2 cellular contexts compared by ENCODE assay signal in the genomic region with DNA sequence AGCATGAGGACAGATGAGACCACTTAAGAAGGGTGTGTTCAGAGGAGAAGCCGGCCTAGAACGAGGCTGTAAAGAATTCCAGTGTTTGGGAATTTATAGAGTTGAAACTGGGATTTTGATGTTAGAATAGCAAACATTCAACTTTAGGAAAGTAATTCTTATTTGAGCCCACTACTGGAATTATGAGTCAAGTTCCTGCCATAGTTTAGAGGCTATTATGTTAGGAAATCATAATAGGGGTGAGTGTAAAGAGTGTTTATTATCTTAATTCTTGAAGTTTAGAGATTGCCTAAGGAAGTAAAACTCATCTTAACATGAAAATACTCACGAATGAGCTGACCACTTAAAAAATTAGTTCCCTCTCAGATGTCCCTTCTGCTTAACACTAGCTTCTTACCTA.
TF ChIP-seq lines count a peak whose summit lies in the region.

No MANE protein-coding gene starts in this region.

TF ChIP-seq in IMR-90, 13 proteins besides CTCF, POLR2A, EP300 and RAD21:
- no peak for TF ChIP-seq CHD1 (IDR thresholded peaks at IDR 0.05; ENCODE audit: low read depth, low read length)
- no peak for TF ChIP-seq RFX5 (IDR thresholded peaks at IDR 0.05; ENCODE audit: low read depth, low read length)
- no peak for TF ChIP-seq USF2 (IDR thresholded peaks at IDR 0.05; ENCODE audit: low read depth, low read length)
- TF ChIP-seq CEBPB (IDR thresholded peaks at IDR 0.05; ENCODE audit: low read depth, low read length): peak; percentile 75
- TF ChIP-seq MAZ (IDR thresholded peaks at IDR 0.05; ENCODE audit: borderline replicate concordance, low read depth, low read length): no peak
- no peak for TF ChIP-seq NFE2L2 (IDR thresholded peaks at IDR 0.05; ENCODE audit: low read depth, low read length)
- TF ChIP-seq BHLHE40 (IDR thresholded peaks at IDR 0.05; ENCODE audit: low read depth, low read length): no peak
- TF ChIP-seq MXI1 (IDR thresholded peaks at IDR 0.05; ENCODE audit: borderline replicate concordance, low read depth, low read length): no peak
- no peak for TF ChIP-seq RCOR1 (IDR thresholded peaks at IDR 0.05; ENCODE audit: insufficient replicate concordance, low read length)
- no peak for TF ChIP-seq MAFK (IDR thresholded peaks at IDR 0.05; ENCODE audit: low read depth, low read length)
- TF ChIP-seq, protein P1, sequence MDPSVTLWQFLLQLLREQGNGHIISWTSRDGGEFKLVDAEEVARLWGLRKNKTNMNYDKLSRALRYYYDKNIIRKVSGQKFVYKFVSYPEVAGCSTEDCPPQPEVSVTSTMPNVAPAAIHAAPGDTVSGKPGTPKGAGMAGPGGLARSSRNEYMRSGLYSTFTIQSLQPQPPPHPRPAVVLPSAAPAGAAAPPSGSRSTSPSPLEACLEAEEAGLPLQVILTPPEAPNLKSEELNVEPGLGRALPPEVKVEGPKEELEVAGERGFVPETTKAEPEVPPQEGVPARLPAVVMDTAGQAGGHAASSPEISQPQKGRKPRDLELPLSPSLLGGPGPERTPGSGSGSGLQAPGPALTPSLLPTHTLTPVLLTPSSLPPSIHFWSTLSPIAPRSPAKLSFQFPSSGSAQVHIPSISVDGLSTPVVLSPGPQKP (IDR thresholded peaks at IDR 0.05; ENCODE audit: borderline replicate concordance, low read depth, low read length): no peak
- 0 out of 2 replicates have a peak, but pooled peaks have one; percentile 19 for TF ChIP-seq FOS (IDR thresholded peaks at IDR 0.05; ENCODE audit: low read depth, low read length)
- TF ChIP-seq SMC3 (IDR thresholded peaks at IDR 0.05; ENCODE audit: low read depth, low read length): no peak

TF ChIP-seq in GM12878, 131 proteins besides CTCF, POLR2A, EP300 and RAD21:
- TF ChIP-seq NRF1 (conservative IDR thresholded peaks at IDR 0.05; ENCODE audit: low read depth, low read length): no peak
- no peak for TF ChIP-seq RUNX3 (IDR thresholded peaks at IDR 0.05; ENCODE audit: low read length)
- no peak for TF ChIP-seq MTA2 (IDR thresholded peaks at IDR 0.05; ENCODE audit: low read depth)
- no peak for TF ChIP-seq POU2F2 (IDR thresholded peaks at IDR 0.05; ENCODE audit: borderline replicate concordance, low read depth, low read length)
- no peak for TF ChIP-seq ASH2L (IDR thresholded peaks at IDR 0.05; ENCODE audit: borderline replicate concordance, low read depth)
- TF ChIP-seq IRF5 (IDR thresholded peaks at IDR 0.05; ENCODE audit: borderline replicate concordance): no peak
- no peak for TF ChIP-seq ZNF384 (IDR thresholded peaks at IDR 0.05; ENCODE audit: borderline replicate concordance, low read depth, low read length)
- no peak for TF ChIP-seq CBX5 (IDR thresholded peaks at IDR 0.05; ENCODE audit: low read depth)
- no peak for TF ChIP-seq EGR1 (IDR thresholded peaks at IDR 0.05; ENCODE audit: borderline replicate concordance in 1 of 2, low read depth in 2 of 2, low read length in 2 of 2)
- TF ChIP-seq, protein P1 (IDR thresholded peaks at IDR 0.05; ENCODE audit: low read depth, low read length): no peak
- no peak for TF ChIP-seq EED (IDR thresholded peaks at IDR 0.05; ENCODE audit: low read depth)
- TF ChIP-seq SRF (IDR thresholded peaks at IDR 0.05; ENCODE audit: low read depth in 2 of 2, low read length in 2 of 2): no peak
- no peak for TF ChIP-seq ZNF24 (IDR thresholded peaks at IDR 0.05)
- TF ChIP-seq NFIC (IDR thresholded peaks at IDR 0.05; ENCODE audit: low read depth, low read length): no peak
- no peak for TF ChIP-seq BRCA1 (IDR thresholded peaks at IDR 0.05; ENCODE audit: low read depth, low read length)
- TF ChIP-seq SMC3 (IDR thresholded peaks at IDR 0.05; ENCODE audit: borderline replicate concordance, low read length): no peak
- TF ChIP-seq IKZF1 (conservative IDR thresholded peaks at IDR 0.05): no peak
